ENCODE assay signal across 8 cellular contexts in the genomic region with DNA sequence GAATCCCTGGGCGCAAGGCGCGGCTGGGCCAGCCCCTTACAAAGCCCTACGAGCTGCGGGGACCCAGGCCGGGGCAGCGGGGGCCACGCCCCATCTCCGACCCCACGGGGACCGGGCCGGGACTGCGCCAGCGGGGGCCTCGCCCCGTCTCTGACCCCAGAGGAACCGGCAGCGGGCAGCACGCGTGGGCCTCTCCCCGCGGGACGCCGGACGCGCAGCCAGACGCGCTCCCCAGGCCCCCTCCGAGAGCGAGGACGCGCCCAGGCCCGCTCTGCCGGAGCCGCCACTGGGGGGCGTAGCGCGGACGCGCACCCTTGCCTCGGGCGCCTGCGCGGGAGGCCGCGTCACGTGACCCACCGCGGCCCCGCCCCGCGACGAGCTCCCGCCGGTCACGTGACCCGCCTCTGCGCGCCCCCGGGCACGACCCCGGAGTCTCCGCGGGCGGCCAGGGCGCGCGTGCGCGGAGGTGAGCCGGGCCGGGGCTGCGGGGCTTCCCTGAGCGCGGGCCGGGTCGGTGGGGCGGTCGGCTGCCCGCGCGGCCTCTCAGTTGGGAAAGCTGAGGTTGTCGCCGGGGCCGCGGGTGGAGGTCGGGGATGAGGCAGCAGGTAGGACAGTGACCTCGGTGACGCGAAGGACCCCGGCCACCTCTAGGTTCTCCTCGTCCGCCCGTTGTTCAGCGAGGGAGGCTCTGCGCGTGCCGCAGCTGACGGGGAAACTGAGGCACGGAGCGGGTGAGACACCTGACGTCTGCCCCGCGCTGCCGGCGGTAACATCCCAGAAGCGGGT. TPM values are rescaled to one million over a fixed set of nuclear protein-coding genes. Genes with fewer than 3 reads are reported as not detected.
DNase-seq lines count a peak whose midpoint lies in the region; ATAC-seq, FAIRE-seq and TF ChIP-seq lines count a peak whose summit lies in the region.

A gene (plus strand): TSS at position 422 of the 786 bp plus-strand sequence. CDS start 3,006 bp downstream, outside the sequence.

- H4K20me1 ChIP-seq in HepG2 (ENCODE audit: insufficient read depth, low read length) = no peaks in the 10 kb centered on the region

- POLR2A ChIA-PET in HepG2 (lab: Yijun Ruan, JAX) = interaction anchor here (0.6 to 1.6 kb wide), 24 partner anchors 8 to 353 kb away, joined by 3 to 18 read pairs (median 5); a partner anchor contains a TSS

- peaks cover 3% of the 10 kb centered on the region for H3K27me3 Mint-ChIP-seq in dendritic cell treated with granulocyte-macrophage colony-stimulating factor and Interleukin-4, amounts not matched to agents 40 ng/mL and 50 ng/mL, for 4 days

- H3K4me3 Mint-ChIP-seq in dendritic cell treated with granulocyte-macrophage colony-stimulating factor and Interleukin-4, amounts not matched to agents 40 ng/mL and 50 ng/mL, for 4 days = peak within 1 kb of the TSS; percentile 91

- peak; percentile 12 to 73; a peak in 2 of 4 replicates for TF ChIP-seq EP300 in HepG2 (IDR thresholded peaks at IDR 0.05; ENCODE audit: low read depth in 2 of 2, low read length in 2 of 2)
- TF ChIP-seq EP300 in HepG2 (CRISPR knock-in tag; IDR thresholded peaks at IDR 0.05; ENCODE audit: borderline replicate concordance) = no peak

- intact Hi-C loops in dendritic cell treated with granulocyte-macrophage colony-stimulating factor and Interleukin-4, amounts not matched to agents 40 ng/mL and 50 ng/mL, for 4 days (cut with micrococcal nuclease) = loop anchor here (5.0 kb wide), 1 partner anchor 46 kb away; a partner anchor contains a TSS
- intact Hi-C loops in HepG2 (cut with micrococcal nuclease; ENCODE audit: unreplicated experiment) = no loop called here

- TF ChIP-seq RAD21 in HepG2 (CRISPR knock-in tag; IDR thresholded peaks at IDR 0.05) = peak; percentile 96

- DNase-seq in AG08396 (ENCODE audit: low spot score) = peak; percentile 100
- DNase-seq in NCI-H526 treated with DMSO at 0.1 percent for 48 hours (lab: John Stamatoyannopoulos, UW) = peak; percentile 74
- DNase-seq in activated CD4-positive, alpha-beta T cell treated with anti-CD3 and anti-CD28 coated beads, Interleukin-2, amount 50 U/mL, for 1 hour = peak; percentile 86
- peak; percentile 62 for DNase-seq in HepG2 (ENCODE audit: low spot score)
- peak; percentile 87 for DNase-seq in stimulated activated CD4-positive, alpha-beta T cell treated with anti-CD3 and anti-CD28 coated beads, Interleukin-4, amount 100 ng/mL, for 1 hour

- 4% methylated on average over 20 of the region's 107 CpGs for WGBS in HepG2 (ENCODE audit: low lambda C conversion rate)

- H3K36me3 Mint-ChIP-seq in dendritic cell treated with granulocyte-macrophage colony-stimulating factor and Interleukin-4, amounts not matched to agents 40 ng/mL and 50 ng/mL, for 4 days (ENCODE audit: low read depth) = peaks cover 49% of the 10 kb centered on the region

- no peaks in the 10 kb centered on the region for H3K9me3 ChIP-seq in HepG2 (ENCODE audit: low read length)

- peaks cover 9% of the 10 kb centered on the region for H3K79me2 ChIP-seq in HepG2 (ENCODE audit: insufficient read depth, low read length)

- H3K27ac ChIP-seq in HepG2 (ENCODE audit: extremely low read length, insufficient read depth, low read length) = peak within 1 kb of the TSS; percentile 68

- no peaks in the 10 kb centered on the region for H3K9me3 Mint-ChIP-seq in dendritic cell treated with granulocyte-macrophage colony-stimulating factor and Interleukin-4, amounts not matched to agents 40 ng/mL and 50 ng/mL, for 4 days

- peak within 1 kb of the TSS; percentile 89 for H3K4me2 ChIP-seq in HepG2 (ENCODE audit: low read depth, low read length)

- H2AFZ ChIP-seq in HepG2 (ENCODE audit: low read length) = peak within 1 kb of the TSS; percentile 2

- peak within 1 kb of the TSS; percentile 84 to 100 (median 91) for H3K4me3 ChIP-seq in HepG2 (replicated peaks in 1 of 3; ENCODE audit: insufficient read depth in 1 of 3, low read depth in 2 of 3, low read length in 3 of 3)

- in situ Hi-C loops in HepG2 (cut with HindIII; ENCODE audit: extremely low pct_ligation_motif_present, low pct_unique_long_range_greater_than_20kb) = no loop called here

- FAIRE-seq in HepG2 (lab: Jason Lieb, UNC) = no peak

- ATAC-seq in GM18868 (IDR thresholded peaks at IDR 0.05; ENCODE audit: unreplicated experiment) (peak; percentile 66), HG03196 (IDR thresholded peaks at IDR 0.05; ENCODE audit: unreplicated experiment) (peak; percentile 71), HepG2 (peak; percentile 75)

- peak; percentile 86 for TF ChIP-seq CTCF in HepG2 (CRISPR knock-in tag; IDR thresholded peaks at IDR 0.05)

- TF ChIP-seq POLR2A in HepG2 (IDR thresholded peaks at IDR 0.05; ENCODE audit: insufficient read depth in 1 of 2, low read depth in 2 of 2, low read length in 2 of 2) = peak in 1 of 2 experiments; percentile 82; a peak in 3 of 4 replicates

- CTCF ChIA-PET in HepG2 (lab: Yijun Ruan, JAX; ENCODE audit: low intra/inter-chr PET ratio, low total read pairs) = interaction anchor here (2.0 kb wide), 1 partner anchor 19 kb away, joined by 5 read pairs; no protein-coding TSS in a partner anchor

- peak within 1 kb of the TSS; percentile 97 for H3K9ac ChIP-seq in HepG2 (ENCODE audit: insufficient read depth, low read depth, low read length)

- BruUV-seq in HepG2 (replicated peaks; lab: Mats Ljungman, UMichigan) = no TSS peak

- H3K27me3 ChIP-seq in HepG2 (ENCODE audit: control insufficient read depth in 1 of 2, insufficient read depth in 2 of 2, low read length in 2 of 2) = peaks cover 1 to 30% of the 10 kb centered on the region in 2 experiments; a peak in 3 of 5 replicates

- peaks cover 65% of the 10 kb centered on the region for H3K4me1 Mint-ChIP-seq in dendritic cell treated with granulocyte-macrophage colony-stimulating factor and Interleukin-4, amounts not matched to agents 40 ng/mL and 50 ng/mL, for 4 days (ENCODE audit: low read depth)

- peak within 1 kb of the TSS; percentile 95 for H3K27ac Mint-ChIP-seq in dendritic cell treated with granulocyte-macrophage colony-stimulating factor and Interleukin-4, amounts not matched to agents 40 ng/mL and 50 ng/mL, for 4 days

- H3K4me1 ChIP-seq in HepG2 (ENCODE audit: insufficient read depth, low read length) = peaks cover 49% of the 10 kb centered on the region

- no peaks in the 10 kb centered on the region for H3K36me3 ChIP-seq in HepG2 (replicated peaks in 1 of 2; ENCODE audit: control insufficient read depth in 1 of 2, insufficient read depth in 2 of 2, low read length in 2 of 2)

TF ChIP-seq in HepG2, 621 proteins besides CTCF, POLR2A, EP300 and RAD21 (continues in another document):
- peak; percentile 48; the same call in 1 of the 2 replicates for TF ChIP-seq BORCS8-MEF2B (CRISPR knock-in tag; IDR thresholded peaks at IDR 0.05)
- TF ChIP-seq, protein P1, sequence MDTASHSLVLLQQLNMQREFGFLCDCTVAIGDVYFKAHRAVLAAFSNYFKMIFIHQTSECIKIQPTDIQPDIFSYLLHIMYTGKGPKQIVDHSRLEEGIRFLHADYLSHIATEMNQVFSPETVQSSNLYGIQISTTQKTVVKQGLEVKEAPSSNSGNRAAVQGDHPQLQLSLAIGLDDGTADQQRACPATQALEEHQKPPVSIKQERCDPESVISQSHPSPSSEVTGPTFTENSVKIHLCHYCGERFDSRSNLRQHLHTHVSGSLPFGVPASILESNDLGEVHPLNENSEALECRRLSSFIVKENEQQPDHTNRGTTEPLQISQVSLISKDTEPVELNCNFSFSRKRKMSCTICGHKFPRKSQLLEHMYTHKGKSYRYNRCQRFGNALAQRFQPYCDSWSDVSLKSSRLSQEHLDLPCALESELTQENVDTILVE (CRISPR knock-in tag; IDR thresholded peaks at IDR 0.05) = peak; percentile 12; the same call in 1 of the 2 replicates
- TF ChIP-seq GZF1 (CRISPR knock-in tag; IDR thresholded peaks at IDR 0.05) = peak; percentile 81; the same call in 1 of the 2 replicates
- TF ChIP-seq, protein P2, sequence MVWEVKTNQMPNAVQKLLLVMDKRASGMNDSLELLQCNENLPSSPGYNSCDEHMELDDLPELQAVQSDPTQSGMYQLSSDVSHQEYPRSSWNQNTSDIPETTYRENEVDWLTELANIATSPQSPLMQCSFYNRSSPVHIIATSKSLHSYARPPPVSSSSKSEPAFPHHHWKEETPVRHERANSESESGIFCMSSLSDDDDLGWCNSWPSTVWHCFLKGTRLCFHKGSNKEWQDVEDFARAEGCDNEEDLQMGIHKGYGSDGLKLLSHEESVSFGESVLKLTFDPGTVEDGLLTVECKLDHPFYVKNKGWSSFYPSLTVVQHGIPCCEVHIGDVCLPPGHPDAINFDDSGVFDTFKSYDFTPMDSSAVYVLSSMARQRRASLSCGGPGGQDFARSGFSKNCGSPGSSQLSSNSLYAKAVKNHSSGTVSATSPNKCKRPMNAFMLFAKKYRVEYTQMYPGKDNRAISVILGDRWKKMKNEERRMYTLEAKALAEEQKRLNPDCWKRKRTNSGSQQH (CRISPR knock-in tag; IDR thresholded peaks at IDR 0.05; ENCODE audit: low read depth) = peak; percentile 22; the same call in 1 of the 2 replicates
- no peak; the same call in 1 of the 2 replicates for TF ChIP-seq PPARG (CRISPR knock-in tag; conservative IDR thresholded peaks at IDR 0.05)
- peak; percentile 53; the same call in 1 of the 2 replicates for TF ChIP-seq KDM2A (CRISPR knock-in tag; IDR thresholded peaks at IDR 0.05; ENCODE audit: borderline replicate concordance, low read depth)

RNA-seq across cellular contexts. Expression of the gene that starts here (rescaled TPM):
- total RNA-seq in HepG2 (2016; rRNA removed; fragmentation: Illumina TruSeq; extraction: Trizol) = 13.4 and 36.4 TPM in 2 replicates
- total RNA-seq in HepG2 (2016; cell fraction: cytosol; rRNA removed; fragmentation: Illumina TruSeq; extraction: Trizol; ENCODE audit: low read depth) = 13.8 and 16.4 TPM in 2 replicates
- 12.1 and 36.9 TPM in 2 replicates for total RNA-seq in HepG2 (2016; cell fraction: insoluble cytoplasmic fraction; rRNA removed; fragmentation: Illumina TruSeq; extraction: Trizol)
- 20.3 and 20.7 TPM in 2 replicates for total RNA-seq in HepG2 (2016; cell fraction: membrane; rRNA removed; fragmentation: Illumina TruSeq; extraction: Trizol)
- 47.6 and 57.6 TPM in 2 replicates for total RNA-seq in HepG2 (2016; cell fraction: nucleus; rRNA removed; fragmentation: Illumina TruSeq; extraction: Trizol)
- polyA plus RNA-seq in HepG2 (2011; rRNA removed) = 21.6 and 23.6 TPM in 2 replicates
- 16.3 and 29.8 TPM in 2 replicates for polyA plus RNA-seq in HepG2 (2011; cell fraction: cytosol; rRNA removed)
- 231 and 320 TPM in 2 replicates for polyA plus RNA-seq in HepG2 (2011; cell fraction: nucleus; rRNA removed)
- polyA plus RNA-seq in HepG2 (2012) = 50.7 and 73.8 TPM in 2 replicates
- 11.3 and 13.9 TPM in 2 replicates for polyA plus RNA-seq in HepG2 (2016; cell fraction: cytosol; fragmentation: Illumina TruSeq; extraction: Trizol; ENCODE audit: low read depth)
- 16.7 and 22.9 TPM in 2 replicates for polyA plus RNA-seq in HepG2 (2016; cell fraction: insoluble cytoplasmic fraction; fragmentation: Illumina TruSeq; extraction: Trizol; ENCODE audit: low read depth)
- 13.9 and 14.3 TPM in 2 replicates for polyA plus RNA-seq in HepG2 (2016; cell fraction: membrane; fragmentation: Illumina TruSeq; extraction: Trizol; ENCODE audit: low read depth)
- polyA plus RNA-seq in HepG2 (2016; cell fraction: nucleus; fragmentation: Illumina TruSeq; extraction: Trizol; ENCODE audit: insufficient read depth, low read depth) = 136 and 145 TPM in 2 replicates
- 7.2 and 27.1 TPM in 2 replicates for polyA minus RNA-seq in HepG2 (2011; rRNA and poly(A)+ RNA removed; ENCODE audit: low replicate concordance)
- 22.9 and 24.2 TPM in 2 replicates for polyA minus RNA-seq in HepG2 (2011; cell fraction: cytosol; rRNA and poly(A)+ RNA removed)
- 20.3 and 21.2 TPM in 2 replicates for polyA minus RNA-seq in HepG2 (2011; cell fraction: nucleus; rRNA and poly(A)+ RNA removed)

Comparison
In these comparisons a context has a peak if more than half of its experiments do, and no peak if none do; other contexts are left out.
1. Peak in every context shown above with its lines: DNase-seq, ATAC-seq, H3K4me3 ChIP-seq and H3K27ac ChIP-seq.